12 cellular contexts compared by ENCODE assay signal in genomic region chr1:167095368-167095767, GRCh38. TPM values are rescaled to one million over a fixed set of nuclear protein-coding genes. Genes with fewer than 3 reads are reported as not detected.
A peak's percentile ranks its signal among the peaks of the same experiment; 100 is the strongest.
DNase-seq lines count a peak whose midpoint lies in the region; ATAC-seq and TF ChIP-seq lines count a peak whose summit lies in the region.
"Had no signal": no experiment of that assay in that cellular context is flagged by ENCODE, and none has a peak within 500 bp of the region (broad histone marks: within the 10 kb centered on the region; RNA-seq: fewer than 3 reads in every experiment).

No MANE protein-coding gene starts in this region.

- no peaks in the 10 kb centered on the region for H3K27me3 ChIP-seq in skeletal muscle satellite cell (ENCODE audit: control insufficient read depth, insufficient read depth, low read length)

- H3K9me3 ChIP-seq in skeletal muscle satellite cell (replicated peaks; ENCODE audit: low read length) (no peaks in the 10 kb centered on the region), mucosa of descending colon (no peaks in the 10 kb centered on the region)
- H3K9me3 ChIP-seq: A549 had no signal

- H3K4me2 ChIP-seq in skeletal muscle satellite cell (ENCODE audit: low read length), result peak overlapping the region; percentile 59
- H3K4me2 ChIP-seq: A549 had no signal

- POLR2A ChIA-PET in activated CD4-positive, alpha-beta T cell treated with anti-CD3 and anti-CD28 coated beads for 36 hours (lab: Charles Lee), result no interaction called here

- H3K36me3 Mint-ChIP-seq in activated CD4-positive, alpha-beta T cell treated with anti-CD3 and anti-CD28 coated beads for 36 hours (ENCODE audit: low read depth), result no peaks in the 10 kb centered on the region
- no peaks in the 10 kb centered on the region for H3K36me3 Mint-ChIP-seq in activated CD4-positive, alpha-beta T cell treated with anti-CD3 and anti-CD28 coated beads, Interleukin-2, amount 10 ng/mL, durations not matched to agents 24 days and 14 days (ENCODE audit: low read depth)

- no peak overlapping the region for H3K4me3 Mint-ChIP-seq in activated CD4-positive, alpha-beta T cell treated with anti-CD3 and anti-CD28 coated beads for 36 hours
- no peak overlapping the region for H3K4me3 Mint-ChIP-seq in activated CD4-positive, alpha-beta T cell treated with anti-CD3 and anti-CD28 coated beads, Interleukin-2, amount 10 ng/mL, durations not matched to agents 24 days and 14 days

- H3K27ac Mint-ChIP-seq in activated CD4-positive, alpha-beta T cell treated with anti-CD3 and anti-CD28 coated beads for 36 hours, result peak overlapping the region; percentile 5
- H3K27ac Mint-ChIP-seq in activated CD4-positive, alpha-beta T cell treated with anti-CD3 and anti-CD28 coated beads, Interleukin-2, amount 10 ng/mL, durations not matched to agents 24 days and 14 days, result no peak overlapping the region

- no peaks in the 10 kb centered on the region for H3K9me3 Mint-ChIP-seq in activated CD4-positive, alpha-beta T cell treated with anti-CD3 and anti-CD28 coated beads for 36 hours (ENCODE audit: low read depth)
- H3K9me3 Mint-ChIP-seq in activated CD4-positive, alpha-beta T cell treated with anti-CD3 and anti-CD28 coated beads, Interleukin-2, amount 10 ng/mL, durations not matched to agents 24 days and 14 days, result no peaks in the 10 kb centered on the region

- intact Hi-C loops in activated CD4-positive, alpha-beta T cell treated with anti-CD3 and anti-CD28 coated beads for 36 hours (cut with DNase I, micrococcal nuclease), result no loop called here
- intact Hi-C loops in activated CD4-positive, alpha-beta T cell treated with anti-CD3 and anti-CD28 coated beads, Interleukin-2, amount 10 ng/mL, durations not matched to agents 24 days and 14 days (cut with micrococcal nuclease), result no loop called here
- intact Hi-C loops in mucosa of descending colon (cut with DNase I, micrococcal nuclease), result no loop called here

- CTCF ChIA-PET in activated CD4-positive, alpha-beta T cell treated with anti-CD3 and anti-CD28 coated beads for 36 hours (lab: Charles Lee), result no interaction called here

- H3K4me1 ChIP-seq in skeletal muscle satellite cell (ENCODE audit: control insufficient read depth, insufficient read depth, low read length) (peaks cover 24% of the 10 kb centered on the region), mucosa of descending colon (ENCODE audit: low read depth) (peaks cover 8% of the 10 kb centered on the region)
- H3K4me1 ChIP-seq: A549 had no signal

- peaks cover 15% of the 10 kb centered on the region for H3K4me1 Mint-ChIP-seq in activated CD4-positive, alpha-beta T cell treated with anti-CD3 and anti-CD28 coated beads for 36 hours
- peaks cover 14% of the 10 kb centered on the region for H3K4me1 Mint-ChIP-seq in activated CD4-positive, alpha-beta T cell treated with anti-CD3 and anti-CD28 coated beads, Interleukin-2, amount 10 ng/mL, durations not matched to agents 24 days and 14 days

- TF ChIP-seq CTCF in mucosa of descending colon (IDR thresholded peaks at IDR 0.05), result no peak

- H3K4me3 ChIP-seq in skeletal muscle satellite cell (ENCODE audit: low read length) (peak overlapping the region; percentile 1), mucosa of descending colon (no peak overlapping the region)
- H3K4me3 ChIP-seq: A549, GM12878 had no signal

- peak; percentile 19 for DNase-seq in activated CD4-positive, alpha-beta T cell treated with anti-CD3 and anti-CD28 coated beads for 36 hours
- no peak for DNase-seq in activated CD4-positive, alpha-beta T cell treated with anti-CD3 and anti-CD28 coated beads, Interleukin-2, amount 10 ng/mL, durations not matched to agents 24 days and 14 days
- DNase-seq in NCI-H226, result peak; percentile 73
- peak; percentile 65 for DNase-seq in epidermal melanocyte (ENCODE audit: insufficient read length, low spot score)
- no peak for DNase-seq in stimulated activated CD4-positive, alpha-beta T cell treated with anti-CD3 and anti-CD28 coated beads, Interleukin-4, amount 100 ng/mL, for 1 hour
- DNase-seq in mucosa of descending colon, result no peak
- DNase-seq: NCI-H524, retina had no signal

- H3K9ac ChIP-seq in skeletal muscle satellite cell (ENCODE audit: low read depth, low read length), result no peak overlapping the region

- no peaks in the 10 kb centered on the region for H3K27me3 Mint-ChIP-seq in activated CD4-positive, alpha-beta T cell treated with anti-CD3 and anti-CD28 coated beads for 36 hours
- peaks cover 4% of the 10 kb centered on the region for H3K27me3 Mint-ChIP-seq in activated CD4-positive, alpha-beta T cell treated with anti-CD3 and anti-CD28 coated beads, Interleukin-2, amount 10 ng/mL, durations not matched to agents 24 days and 14 days

- H3K36me3 ChIP-seq in skeletal muscle satellite cell (ENCODE audit: insufficient read depth, low read length), result no peaks in the 10 kb centered on the region
- H3K36me3 ChIP-seq in mucosa of descending colon (ENCODE audit: low read depth), result no peaks in the 10 kb centered on the region

- no peak for ATAC-seq in activated CD4-positive, alpha-beta T cell treated with anti-CD3 and anti-CD28 coated beads for 36 hours
- ATAC-seq in HG03571 (IDR thresholded peaks at IDR 0.05; ENCODE audit: unreplicated experiment) (no peak), mucosa of descending colon (no peak)
- ATAC-seq: A549, GM12878 had no signal

RNA-seq across cellular contexts. Expression of gene STYXL2, which starts 1.5 kb away (rescaled TPM):
- not detected for total RNA-seq in activated CD4-positive, alpha-beta T cell treated with anti-CD3 and anti-CD28 coated beads for 36 hours
- not detected in 2 replicates for total RNA-seq in activated CD4-positive, alpha-beta T cell treated with anti-CD3 and anti-CD28 coated beads, Interleukin-2, amount 10 ng/mL, durations not matched to agents 24 days and 14 days
- total RNA-seq in skeletal muscle satellite cell (2012; rRNA removed), result 0.25 and 1.1 TPM in 2 replicates
- total RNA-seq in mucosa of descending colon, result under 1 TPM; 0.13 to 0.17 (median 0.17) TPM

RNA-seq across cellular contexts. Expression of gene GPA33, which starts 5.2 kb away (rescaled TPM):
- under 1 TPM; 0.39 to 0.56 TPM for total RNA-seq in activated CD4-positive, alpha-beta T cell treated with anti-CD3 and anti-CD28 coated beads for 36 hours
- 0.12 TPM in 1 of 2 replicates, not detected in the other for total RNA-seq in activated CD4-positive, alpha-beta T cell treated with anti-CD3 and anti-CD28 coated beads, Interleukin-2, amount 10 ng/mL, durations not matched to agents 24 days and 14 days
- not detected in 2 replicates for total RNA-seq in skeletal muscle satellite cell (2012; rRNA removed)
- total RNA-seq in mucosa of descending colon, result 100 to 1,000 TPM; 221 to 764 (median 482) TPM

Comparison
In these comparisons a context has a peak if more than half of its experiments do, and no peak if none do; other contexts are left out.
1. DNase-seq: peak in activated CD4-positive, alpha-beta T cell treated with anti-CD3 and anti-CD28 coated beads for 36 hours (single experiment), NCI-H226 (single experiment) and epidermal melanocyte (single experiment); none in activated CD4-positive, alpha-beta T cell treated with anti-CD3 and anti-CD28 coated beads, Interleukin-2, amount 10 ng/mL, durations not matched to agents 24 days and 14 days (single experiment), stimulated activated CD4-positive, alpha-beta T cell treated with anti-CD3 and anti-CD28 coated beads, Interleukin-4, amount 100 ng/mL, for 1 hour (single experiment) and mucosa of descending colon (0 of 3).
2. RNA of gene GPA33, which starts 5.2 kb away (total RNA-seq): 221 to 764 TPM in mucosa of descending colon; 0.39 to 0.56 TPM in activated CD4-positive, alpha-beta T cell treated with anti-CD3 and anti-CD28 coated beads for 36 hours and 0.12 TPM in activated CD4-positive, alpha-beta T cell treated with anti-CD3 and anti-CD28 coated beads, Interleukin-2, amount 10 ng/mL, durations not matched to agents 24 days and 14 days; every median in the first group is over 100 times any median in the second.